9 cellular contexts compared by ENCODE assay signal in genomic region chr12:77010637-77011548, GRCh38. TPM values are rescaled to one million over a fixed set of nuclear protein-coding genes. Genes with fewer than 3 reads are reported as not detected.
DNase-seq lines count a peak whose midpoint lies in the region; TF ChIP-seq lines count a peak whose summit lies in the region.
"Had no signal": no experiment of that assay in that cellular context is flagged by ENCODE, and none has a peak within 500 bp of the region (broad histone marks: within the 10 kb centered on the region; RNA-seq: fewer than 3 reads in every experiment).

No MANE protein-coding gene starts in this region.

- H3K4me1 ChIP-seq in Peyer's patch = no peaks in the 10 kb centered on the region
- H3K4me1 ChIP-seq in neutrophil (ENCODE audit: control insufficient read depth in 1 of 2, insufficient read depth in 1 of 2, low read depth in 1 of 2, low read length in 1 of 2) = no peaks in the 10 kb centered on the region

- TF ChIP-seq POLR2A in Peyer's patch (IDR thresholded peaks at IDR 0.05) = no peak

- H3K27me3 ChIP-seq in Peyer's patch (no peaks in the 10 kb centered on the region), neutrophil (no peaks in the 10 kb centered on the region)

- DNase-seq in GDM1 (lab: John Stamatoyannopoulos, UW) (peak; percentile 12), H4 (ENCODE audit: low spot score) (peak; percentile 67), Peyer's patch (peak; percentile 49 to 86 (median 70)), activated T-helper 1 cell treated with Interleukin-2 at 50 U/mL for 16 hours (ENCODE audit: low read depth) (peak; percentile 23), fibroblast of pulmonary artery (ENCODE audit: low read depth) (peak; percentile 76), substantia nigra (lab: John Stamatoyannopoulos, UW) (peak in 37 of 49 donors; percentile 1 to 76 (median 42))

- no peaks in the 10 kb centered on the region for H3K9me3 ChIP-seq in Peyer's patch
- H3K9me3 ChIP-seq in neutrophil = no peaks in the 10 kb centered on the region

- TF ChIP-seq CTCF in LNCAP (IDR thresholded peaks at IDR 0.05) = peak; percentile 98
- TF ChIP-seq CTCF in Peyer's patch (IDR thresholded peaks at IDR 0.05) = peak; percentile 51 to 79 (median 66)
- TF ChIP-seq CTCF in fibroblast of pulmonary artery (IDR thresholded peaks at IDR 0.05; ENCODE audit: low read length, missing control alignments) = no peak
- peak; percentile 16 for TF ChIP-seq CTCF in neutrophil (IDR thresholded peaks at IDR 0.05)

- H3K4me3 ChIP-seq in Peyer's patch = no peak overlapping the region
- H3K4me3 ChIP-seq in fibroblast of pulmonary artery (replicated peaks; ENCODE audit: low read depth, low read length) = no peak overlapping the region
- no peak overlapping the region for H3K4me3 ChIP-seq in neutrophil (ENCODE audit: low read depth in 1 of 2, low read length in 1 of 2)
- H3K4me3 ChIP-seq: skin epidermis had no signal

- H3K27ac ChIP-seq in Peyer's patch (no peak overlapping the region), neutrophil (no peak overlapping the region), substantia nigra (ENCODE audit: low read depth, low read length, poor library complexity, severe bottlenecking) (no peak overlapping the region)
- H3K27ac ChIP-seq: skin epidermis had no signal

- no peaks in the 10 kb centered on the region for H3K36me3 ChIP-seq in Peyer's patch
- H3K36me3 ChIP-seq in neutrophil = no peaks in the 10 kb centered on the region

RNA-seq across cellular contexts. Expression of gene E2F7, which starts 54.5 kb away (rescaled TPM):
- 12.5 and 16.6 TPM in 2 replicates for total RNA-seq in H4 (2014; rRNA removed; shearing (Covaris generic))
- 10 to 100 TPM in 1 of 4 donors, 1 to 10 TPM in 3; 1.2 to 17.3 (median 3.7) TPM for total RNA-seq in Peyer's patch

Comparison
In these comparisons a context has a peak if more than half of its experiments do, and no peak if none do; other contexts are left out.
1. DNase-seq: peak in every context shown above with its lines; median percentile 76 in fibroblast of pulmonary artery; 70 in Peyer's patch; 67 in H4; 42 in substantia nigra; 23 in activated T-helper 1 cell treated with Interleukin-2 at 50 U/mL for 16 hours; 12 in GDM1.